1 cellular context compared by ENCODE assay signal in genomic region chr22:42000466-42000865, GRCh38.
TF ChIP-seq lines count a peak whose summit lies in the region.

No MANE protein-coding gene starts in this region.

TF ChIP-seq in GM12878, 131 proteins besides CTCF, POLR2A, EP300 and RAD21:
- no peak for TF ChIP-seq NFXL1 (IDR thresholded peaks at IDR 0.05; ENCODE audit: borderline replicate concordance)
- TF ChIP-seq FOXM1 (IDR thresholded peaks at IDR 0.05; ENCODE audit: low read depth, low read length), result no peak
- no peak for TF ChIP-seq PAX8 (IDR thresholded peaks at IDR 0.05)
- TF ChIP-seq, protein P1, sequence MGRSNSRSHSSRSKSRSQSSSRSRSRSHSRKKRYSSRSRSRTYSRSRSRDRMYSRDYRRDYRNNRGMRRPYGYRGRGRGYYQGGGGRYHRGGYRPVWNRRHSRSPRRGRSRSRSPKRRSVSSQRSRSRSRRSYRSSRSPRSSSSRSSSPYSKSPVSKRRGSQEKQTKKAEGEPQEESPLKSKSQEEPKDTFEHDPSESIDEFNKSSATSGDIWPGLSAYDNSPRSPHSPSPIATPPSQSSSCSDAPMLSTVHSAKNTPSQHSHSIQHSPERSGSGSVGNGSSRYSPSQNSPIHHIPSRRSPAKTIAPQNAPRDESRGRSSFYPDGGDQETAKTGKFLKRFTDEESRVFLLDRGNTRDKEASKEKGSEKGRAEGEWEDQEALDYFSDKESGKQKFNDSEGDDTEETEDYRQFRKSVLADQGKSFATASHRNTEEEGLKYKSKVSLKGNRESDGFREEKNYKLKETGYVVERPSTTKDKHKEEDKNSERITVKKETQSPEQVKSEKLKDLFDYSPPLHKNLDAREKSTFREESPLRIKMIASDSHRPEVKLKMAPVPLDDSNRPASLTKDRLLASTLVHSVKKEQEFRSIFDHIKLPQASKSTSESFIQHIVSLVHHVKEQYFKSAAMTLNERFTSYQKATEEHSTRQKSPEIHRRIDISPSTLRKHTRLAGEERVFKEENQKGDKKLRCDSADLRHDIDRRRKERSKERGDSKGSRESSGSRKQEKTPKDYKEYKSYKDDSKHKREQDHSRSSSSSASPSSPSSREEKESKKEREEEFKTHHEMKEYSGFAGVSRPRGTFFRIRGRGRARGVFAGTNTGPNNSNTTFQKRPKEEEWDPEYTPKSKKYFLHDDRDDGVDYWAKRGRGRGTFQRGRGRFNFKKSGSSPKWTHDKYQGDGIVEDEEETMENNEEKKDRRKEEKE (IDR thresholded peaks at IDR 0.05), result no peak
- TF ChIP-seq, protein P2, sequence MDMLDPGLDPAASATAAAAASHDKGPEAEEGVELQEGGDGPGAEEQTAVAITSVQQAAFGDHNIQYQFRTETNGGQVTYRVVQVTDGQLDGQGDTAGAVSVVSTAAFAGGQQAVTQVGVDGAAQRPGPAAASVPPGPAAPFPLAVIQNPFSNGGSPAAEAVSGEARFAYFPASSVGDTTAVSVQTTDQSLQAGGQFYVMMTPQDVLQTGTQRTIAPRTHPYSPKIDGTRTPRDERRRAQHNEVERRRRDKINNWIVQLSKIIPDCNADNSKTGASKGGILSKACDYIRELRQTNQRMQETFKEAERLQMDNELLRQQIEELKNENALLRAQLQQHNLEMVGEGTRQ (IDR thresholded peaks at IDR 0.05; ENCODE audit: borderline replicate concordance, low read depth, low read length), result no peak
